In the genomic region with DNA sequence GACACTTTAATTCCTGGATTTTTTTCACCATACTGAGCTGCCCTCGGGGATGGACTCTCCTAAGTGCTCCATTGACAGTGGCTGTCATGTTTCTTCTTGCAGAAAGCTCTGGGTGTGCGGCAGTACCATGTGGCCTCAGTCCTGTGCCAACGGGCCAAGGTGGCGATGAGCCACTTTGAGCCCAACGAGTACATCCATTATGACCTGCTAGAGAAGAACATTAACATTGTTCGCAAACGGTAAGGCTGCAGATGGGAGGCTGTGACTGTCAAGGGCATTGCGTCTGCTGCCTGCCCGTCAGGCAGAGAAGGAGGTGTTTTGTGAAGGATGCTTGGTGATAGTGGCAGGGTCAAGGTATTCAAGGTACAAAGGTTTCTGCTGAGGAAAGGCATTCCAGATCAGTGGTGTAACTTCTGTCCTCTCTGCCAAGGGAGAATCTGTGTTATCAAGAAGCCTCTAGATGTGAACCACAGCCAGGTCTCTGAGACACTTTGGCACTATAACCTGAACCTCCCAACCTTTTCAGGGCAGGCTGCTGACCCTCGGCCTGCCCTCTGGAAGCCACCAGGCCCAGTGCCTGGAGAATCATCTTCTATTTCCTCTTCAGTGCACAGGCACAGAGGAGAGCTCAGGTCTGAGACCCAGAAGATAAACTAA, we compare ENCODE assay signal across 20 cellular contexts. TPM values are rescaled to one million over a fixed set of nuclear protein-coding genes. Genes with fewer than 3 reads are reported as not detected.
DNase-seq lines count a peak whose midpoint lies in the region; ATAC-seq, FAIRE-seq and TF ChIP-seq lines count a peak whose summit lies in the region.
"Had no signal": no experiment of that assay in that cellular context is flagged by ENCODE, and none has a peak within 500 bp of the region (broad histone marks: within the 10 kb centered on the region; RNA-seq: fewer than 3 reads in every experiment).

No MANE protein-coding gene starts in this region.

- H3K9ac ChIP-seq in Karpas-422 (ENCODE audit: low read length) (peak overlapping the region; percentile 55), kidney (ENCODE audit: low read length in 2 of 2) (no peak overlapping the region)
- H3K9ac ChIP-seq: GM23248 had no signal

- no peak for TF ChIP-seq POLR2A in gastrocnemius medialis (IDR thresholded peaks at IDR 0.05)

- peaks cover 12% of the 10 kb centered on the region; the same call in 1 of the 2 replicates for H3K36me3 ChIP-seq in Karpas-422 (ENCODE audit: insufficient read depth, low read length)
- peaks cover 14 to 22% of the 10 kb centered on the region in 2 donors for H3K36me3 ChIP-seq in kidney (ENCODE audit: control insufficient read depth in 1 of 2, insufficient read depth in 2 of 2, low read length in 2 of 2)
- H3K36me3 ChIP-seq in gastrocnemius medialis: peaks cover 0 to 40% of the 10 kb centered on the region in 2 donors

- FAIRE-seq in kidney (lab: Jason Lieb, UNC): no peak
- FAIRE-seq: GM18507 had no signal

- peaks cover 63% of the 10 kb centered on the region for H3K4me1 ChIP-seq in Karpas-422 (ENCODE audit: low read length)
- peaks cover 9 to 16% of the 10 kb centered on the region in 2 donors for H3K4me1 ChIP-seq in kidney (ENCODE audit: control insufficient read depth in 1 of 2, insufficient read depth in 1 of 2, low read depth in 1 of 2, low read length in 2 of 2)
- H3K4me1 ChIP-seq in gastrocnemius medialis: peaks cover 70% of the 10 kb centered on the region in 2 donors

- H3K9me3 ChIP-seq in Karpas-422 (ENCODE audit: low read length): no peaks in the 10 kb centered on the region
- no peaks in the 10 kb centered on the region for H3K9me3 ChIP-seq in kidney (ENCODE audit: control insufficient read depth in 1 of 2, low read length in 2 of 2)
- no peaks in the 10 kb centered on the region for H3K9me3 ChIP-seq in gastrocnemius medialis

- no peaks in the 10 kb centered on the region for H4K20me1 ChIP-seq in Karpas-422 (ENCODE audit: insufficient read depth, low read depth, low read length)

- no peak for TF ChIP-seq CTCF in kidney (IDR thresholded peaks at IDR 0.05; ENCODE audit: borderline replicate concordance, extremely low read depth, insufficient read depth)
- TF ChIP-seq CTCF in gastrocnemius medialis (IDR thresholded peaks at IDR 0.05 in 4 of 5, conservative IDR thresholded peaks at IDR 0.05 in 1 of 5): no peak
- no peak for TF ChIP-seq CTCF in GM13977 (IDR thresholded peaks at IDR 0.05; ENCODE audit: extremely low read depth, insufficient read depth, missing control alignments)

- peaks cover 10% of the 10 kb centered on the region for H3K4me1 Mint-ChIP-seq in dendritic cell treated with granulocyte-macrophage colony-stimulating factor and Interleukin-4, amounts not matched to agents 40 ng/mL and 50 ng/mL, for 4 days (ENCODE audit: low read depth)
- H3K4me1 Mint-ChIP-seq: endodermal cell, mesothelial cell of epicardium had no signal

- H3K4me3 Mint-ChIP-seq in dendritic cell treated with granulocyte-macrophage colony-stimulating factor and Interleukin-4, amounts not matched to agents 40 ng/mL and 50 ng/mL, for 4 days: no peak overlapping the region
- H3K4me3 Mint-ChIP-seq: endodermal cell, mesothelial cell of epicardium had no signal

- H3K27ac Mint-ChIP-seq in dendritic cell treated with granulocyte-macrophage colony-stimulating factor and Interleukin-4, amounts not matched to agents 40 ng/mL and 50 ng/mL, for 4 days: peak overlapping the region; percentile 21
- H3K27ac Mint-ChIP-seq: endodermal cell, mesothelial cell of epicardium had no signal

- H3K27me3 ChIP-seq in Karpas-422 (ENCODE audit: low read length) (no peaks in the 10 kb centered on the region), gastrocnemius medialis (no peaks in the 10 kb centered on the region)

- no peaks in the 10 kb centered on the region for H3K27me3 Mint-ChIP-seq in dendritic cell treated with granulocyte-macrophage colony-stimulating factor and Interleukin-4, amounts not matched to agents 40 ng/mL and 50 ng/mL, for 4 days

- intact Hi-C loops in dendritic cell treated with granulocyte-macrophage colony-stimulating factor and Interleukin-4, amounts not matched to agents 40 ng/mL and 50 ng/mL, for 4 days (cut with micrococcal nuclease): no loop called here
- intact Hi-C loops in kidney (cut with DNase I): no loop called here
- intact Hi-C loops in gastrocnemius medialis (cut with DNase I; ENCODE audit: low total_unique reads): no loop called here

- in situ Hi-C loops in gastrocnemius medialis (cut with MboI; ENCODE audit: low sequenced_read_pairs in 4 of 4): no loop called here
- in situ Hi-C loops in GM13977 (cut with MboI; ENCODE audit: low pct_unique_long_range_greater_than_20kb, low sequenced_read_pairs, unreplicated experiment): no loop called here

- H2AFZ ChIP-seq in Karpas-422 (ENCODE audit: low read length): no peak overlapping the region
- H2AFZ ChIP-seq: GM23248 had no signal

- no peak overlapping the region for H3K4me2 ChIP-seq in Karpas-422 (ENCODE audit: low read depth, low read length, poor library complexity, severe bottlenecking)

- DNase-seq in Karpas-422 (no peak), kidney (no peak), gastrocnemius medialis (no peak), GM13977 (ENCODE audit: low spot score) (no peak), NOMO-1 (lab: John Stamatoyannopoulos, UW; ENCODE audit: unreplicated experiment in 2 of 2) (no peak), germinal center (ENCODE audit: low spot score) (no peak)
- DNase-seq: activated CD4-positive, alpha-beta T cell treated with anti-CD3 and anti-CD28 coated beads for 48 hours; activated gamma-delta T cell treated with Interleukin-2 at 50 U/mL for 16 hours; anterior cingulate cortex; COR-L47; endodermal cell; GM23248; islet precursor cell; NCI-H1048; NCI-H2029; NCI-H345; RPMI8226 had no signal

- H3K36me3 Mint-ChIP-seq in dendritic cell treated with granulocyte-macrophage colony-stimulating factor and Interleukin-4, amounts not matched to agents 40 ng/mL and 50 ng/mL, for 4 days (ENCODE audit: low read depth): peaks cover 78% of the 10 kb centered on the region

- peaks cover 64% of the 10 kb centered on the region for H3K79me2 ChIP-seq in Karpas-422 (ENCODE audit: low read length)

- H3K4me3 ChIP-seq in Karpas-422 (ENCODE audit: low read length) (no peak overlapping the region), kidney (ENCODE audit: low read length in 2 of 2) (no peak overlapping the region), gastrocnemius medialis (no peak overlapping the region)
- H3K4me3 ChIP-seq: GM23248 had no signal

- peak overlapping the region; percentile 88 for H3K27ac ChIP-seq in Karpas-422 (ENCODE audit: low read length)
- peak overlapping the region; percentile 0 to 33 for H3K27ac ChIP-seq in kidney (ENCODE audit: low read depth in 2 of 2, low read length in 2 of 2)
- H3K27ac ChIP-seq in gastrocnemius medialis: peak overlapping the region; percentile 96 to 98 (median 96)
- H3K27ac ChIP-seq: GM23248 had no signal

- no peak for ATAC-seq in gastrocnemius medialis

- H3K9me3 Mint-ChIP-seq in dendritic cell treated with granulocyte-macrophage colony-stimulating factor and Interleukin-4, amounts not matched to agents 40 ng/mL and 50 ng/mL, for 4 days: no peaks in the 10 kb centered on the region
- H3K9me3 Mint-ChIP-seq: endodermal cell, mesothelial cell of epicardium had no signal

- H3K9me2 ChIP-seq in Karpas-422 (replicated peaks; ENCODE audit: insufficient read depth, low read length): no peaks in the 10 kb centered on the region

RNA-seq across cellular contexts. Expression of a gene that starts 30.8 kb away (rescaled TPM):
- total RNA-seq in Karpas-422 (2014; rRNA removed; shearing (Covaris generic); ENCODE audit: low replicate concordance): 67.7 and 102 TPM in 2 replicates
- total RNA-seq in kidney (119 TPM), gastrocnemius medialis (100 to 1,000 TPM; 361 to 763 (median 473) TPM)
- polyA plus RNA-seq in kidney (ENCODE audit: insufficient read depth, low read depth, low replicate concordance): 262 TPM

RNA-seq across cellular contexts. Expression of a gene that starts 31.3 kb away (rescaled TPM):
- 43.2 and 90.3 TPM in 2 replicates for total RNA-seq in Karpas-422 (2014; rRNA removed; shearing (Covaris generic); ENCODE audit: low replicate concordance)
- total RNA-seq in kidney (34.0 TPM), gastrocnemius medialis (10 to 100 TPM; 33.8 to 43.5 (median 38.9) TPM)
- polyA plus RNA-seq in kidney (ENCODE audit: insufficient read depth, low read depth, low replicate concordance): 42.2 TPM

RNA-seq across cellular contexts. Expression of a gene that starts 44.5 kb away (rescaled TPM):
- total RNA-seq in Karpas-422 (2014; rRNA removed; shearing (Covaris generic); ENCODE audit: low replicate concordance): 13.2 and 17.1 TPM in 2 replicates
- 39.4 TPM for total RNA-seq in kidney
- 37.4 TPM for polyA plus RNA-seq in kidney (ENCODE audit: insufficient read depth, low read depth, low replicate concordance)
- 10 to 100 TPM in 1 of 4 donors, 1 to 10 TPM in 3; 5.7 to 11.0 (median 6.9) TPM for total RNA-seq in gastrocnemius medialis

RNA-seq across cellular contexts. Expression of a gene that starts 53.2 kb away (rescaled TPM):
- 43.7 and 46.8 TPM in 2 replicates for total RNA-seq in Karpas-422 (2014; rRNA removed; shearing (Covaris generic); ENCODE audit: low replicate concordance)
- total RNA-seq in kidney (54.3 TPM), gastrocnemius medialis (10 to 100 TPM; 48.1 to 93.6 (median 65.7) TPM)
- polyA plus RNA-seq in kidney (ENCODE audit: insufficient read depth, low read depth, low replicate concordance): 20.8 TPM

Comparison
In these comparisons a context has a peak if more than half of its experiments do, and no peak if none do; other contexts are left out.
1. H3K27ac ChIP-seq: peak in every context shown above with its lines; median percentile 96 in gastrocnemius medialis; 88 in Karpas-422; 16 in kidney.